ENCODE assay signal across 1 cellular context in genomic region chr1:31787786-31788137, GRCh38.
A peak's percentile ranks its signal among the peaks of the same experiment; 100 is the strongest.
TF ChIP-seq lines count a peak whose summit lies in the region.

No MANE protein-coding gene starts in this region.

TF ChIP-seq in HepG2, 621 proteins besides CTCF, POLR2A, EP300 and RAD21:
- TF ChIP-seq ZNF768 (CRISPR knock-in tag; IDR thresholded peaks at IDR 0.05) (peak; percentile 43; the same call in 1 of the 2 replicates), JARID2 (CRISPR knock-in tag; IDR thresholded peaks at IDR 0.05; ENCODE audit: insufficient replicate concordance) (no peak)
